ENCODE assay signal across 8 cellular contexts in the genomic region with DNA sequence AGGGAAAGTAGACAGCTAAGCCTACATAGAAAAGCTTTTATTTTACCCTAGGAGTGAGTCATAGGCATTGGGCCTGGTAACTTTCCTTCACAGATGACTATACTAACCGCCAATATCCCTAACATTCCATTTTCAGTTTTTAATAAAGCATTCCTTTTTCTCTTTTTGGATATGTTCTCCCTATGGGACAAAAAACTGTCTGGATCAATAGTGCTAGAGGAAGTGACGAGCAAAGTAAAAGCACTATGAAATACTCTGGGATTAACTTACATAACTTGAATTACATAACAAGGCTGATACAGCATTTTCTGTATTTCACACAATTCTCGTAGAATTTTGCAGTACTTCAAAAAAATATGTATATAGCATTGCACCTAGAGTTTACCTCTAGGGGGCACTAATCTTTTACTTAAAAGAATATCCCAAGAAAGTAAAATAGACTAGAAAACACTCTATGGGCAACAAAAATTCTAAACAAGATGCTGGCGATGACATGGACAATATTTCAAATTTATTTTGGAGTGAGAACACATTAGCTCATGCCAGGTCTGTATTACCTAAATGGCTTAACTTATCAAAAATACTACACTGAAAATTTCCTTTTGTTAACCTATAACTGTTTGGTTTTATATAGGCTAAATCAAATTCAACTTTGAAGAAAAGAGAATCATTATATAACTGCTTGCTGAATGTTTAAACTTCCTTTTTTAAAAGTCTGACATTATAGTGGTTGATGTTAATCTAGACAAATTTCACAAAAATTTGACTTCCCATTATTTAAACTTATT.
A peak's percentile ranks its signal among the peaks of the same experiment; 100 is the strongest.
DNase-seq lines count a peak whose midpoint lies in the region; ATAC-seq, FAIRE-seq and TF ChIP-seq lines count a peak whose summit lies in the region.

No MANE protein-coding gene starts in this region.

- H3K9me3 ChIP-seq in SJSA1 (replicated peaks) (no peaks in the 10 kb centered on the region), pancreas (no peaks in the 10 kb centered on the region)

- peaks cover 38% of the 10 kb centered on the region for H3K4me1 ChIP-seq in SJSA1 (replicated peaks)
- H3K4me1 ChIP-seq in pancreas = no peaks in the 10 kb centered on the region

- H3K27me3 ChIP-seq in SJSA1 (replicated peaks) (no peaks in the 10 kb centered on the region), pancreas (no peaks in the 10 kb centered on the region)

- peak; percentile 40 to 78 (median 74) for ATAC-seq in pancreas
- no peak for ATAC-seq in HG03521 (IDR thresholded peaks at IDR 0.05; ENCODE audit: unreplicated experiment)

- WGBS in pancreas, 2 donors = 21 to 33% methylated on average over 4 of the region's 4 CpGs

- H3K4me3 ChIP-seq in SJSA1 = no peak overlapping the region
- no peak overlapping the region for H3K4me3 ChIP-seq in pancreas

- FAIRE-seq in pancreas (lab: Jason Lieb, UNC) = peak; percentile 80

- DNase-seq in ELR (ENCODE audit: low read depth) (peak; percentile 92), KG1 (lab: John Stamatoyannopoulos, UW) (peak; percentile 51), SJSA1 (ENCODE audit: low read depth in 1 of 2, low spot score in 2 of 2) (peak in 1 of 2 experiments; percentile 81), fibroblast of gingiva (ENCODE audit: low read depth) (peak; percentile 63), pancreas (no peak), NCI-H187 treated with DMSO at 0.1 percent for 48 hours (lab: John Stamatoyannopoulos, UW) (no peak)
- DNase-seq in activated CD4-positive, alpha-beta T cell treated with anti-CD3 and anti-CD28 coated beads for 1 hour = no peak

- peak overlapping the region; percentile 82 for H3K27ac ChIP-seq in SJSA1
- no peak overlapping the region for H3K27ac ChIP-seq in pancreas

- TF ChIP-seq CTCF in pancreas (IDR thresholded peaks at IDR 0.05) = peak; percentile 29 to 73 (median 44)

- intact Hi-C loops in pancreas (cut with DNase I) = loop anchor here in 1 of 3 donors (5.0 kb wide), 2 partner anchors 53 to 138 kb away; no protein-coding TSS in a partner anchor

- H3K36me3 ChIP-seq in SJSA1 (no peaks in the 10 kb centered on the region), pancreas (no peaks in the 10 kb centered on the region)

Comparison
In these comparisons a context has a peak if more than half of its experiments do, and no peak if none do; other contexts are left out.
1. DNase-seq: peak in ELR (single experiment), KG1 (single experiment) and fibroblast of gingiva (single experiment); none in pancreas (0 of 6), NCI-H187 treated with DMSO at 0.1 percent for 48 hours (single experiment) and activated CD4-positive, alpha-beta T cell treated with anti-CD3 and anti-CD28 coated beads for 1 hour (single experiment).